Comparison of ENCODE assay signal across 1 cellular context in genomic region chr3:14429689-14430452, GRCh38.
TF ChIP-seq lines count a peak whose summit lies in the region.

No MANE protein-coding gene starts in this region.

TF ChIP-seq in K562, 482 proteins besides CTCF, POLR2A, EP300 and RAD21 (continued from another document and continues in another):
- TF ChIP-seq ZBTB43 (CRISPR knock-in tag; IDR thresholded peaks at IDR 0.05) (no peak), SMARCA4 (IDR thresholded peaks at IDR 0.05) (0 out of 2 replicates have a peak, but pooled peaks have one; percentile 36), ZNF143 (CRISPR knock-in tag; IDR thresholded peaks at IDR 0.05) (no peak), MXI1 (IDR thresholded peaks at IDR 0.05; ENCODE audit: low read depth, low read length) (peak; percentile 34; the same call in 1 of the 2 replicates), PHF8 (IDR thresholded peaks at IDR 0.05; ENCODE audit: borderline replicate concordance, low read length) (no peak), BRF2 (IDR thresholded peaks at IDR 0.05; ENCODE audit: borderline replicate concordance, insufficient read depth, insufficient read length) (no peak), NR2C2 (CRISPR knock-in tag; IDR thresholded peaks at IDR 0.05) (no peak), NR2C2 (tag; IDR thresholded peaks at IDR 0.05) (peak; percentile 38), U2AF1 (optimal IDR thresholded peaks at IDR 0.05; ENCODE audit: low read depth, low read length) (no peak), ZNF212 (CRISPR knock-in tag; IDR thresholded peaks at IDR 0.05) (no peak), TRIM28 (IDR thresholded peaks at IDR 0.05) (no peak), ZZZ3 (IDR thresholded peaks at IDR 0.05) (no peak), ZNF436 (CRISPR knock-in tag; IDR thresholded peaks at IDR 0.05) (no peak), E2F6 (IDR thresholded peaks at IDR 0.05; ENCODE audit: borderline replicate concordance in 1 of 2, extremely low read depth in 1 of 2, insufficient read depth in 1 of 2, insufficient read length in 1 of 2, low read depth in 1 of 2, low read length in 1 of 2, poor library complexity in 1 of 2, severe bottlenecking in 1 of 2) (no peak), ELF1 (tag; IDR thresholded peaks at IDR 0.05) (no peak), MYC (IDR thresholded peaks at IDR 0.05; ENCODE audit: low read depth, low read length) (peak; percentile 71), MYC (CRISPR knock-in tag; IDR thresholded peaks at IDR 0.05; ENCODE audit: borderline replicate concordance, low read depth) (no peak), ZNF23 (CRISPR knock-in tag; IDR thresholded peaks at IDR 0.05) (no peak), ZNF24 (IDR thresholded peaks at IDR 0.05) (no peak), ATF7 (IDR thresholded peaks at IDR 0.05) (no peak), TAL1 (IDR thresholded peaks at IDR 0.05) (peak; percentile 43), FOXA1 (IDR thresholded peaks at IDR 0.05; ENCODE audit: borderline replicate concordance) (no peak), CREM (IDR thresholded peaks at IDR 0.05; ENCODE audit: low read depth) (no peak), THRB (CRISPR knock-in tag; conservative IDR thresholded peaks at IDR 0.05) (no peak), RNF2 (IDR thresholded peaks at IDR 0.05) (no peak), BDP1 (IDR thresholded peaks at IDR 0.05; ENCODE audit: insufficient read depth, insufficient read length) (no peak), CEBPG (CRISPR knock-in tag; IDR thresholded peaks at IDR 0.05) (no peak), CEBPG (tag; conservative IDR thresholded peaks at IDR 0.05 in 1 of 2, IDR thresholded peaks at IDR 0.05 in 1 of 2) (no peak), BRD9 (IDR thresholded peaks at IDR 0.05; ENCODE audit: low read depth, partially characterized antibody) (no peak), SREBF1 (IDR thresholded peaks at IDR 0.05; ENCODE audit: borderline replicate concordance, low read depth, low read length) (no peak), MAFF (IDR thresholded peaks at IDR 0.05; ENCODE audit: low read length) (no peak), ZNF75A (CRISPR knock-in tag; IDR thresholded peaks at IDR 0.05) (no peak), ZNF583 (CRISPR knock-in tag; IDR thresholded peaks at IDR 0.05) (no peak), CSDE1 (IDR thresholded peaks at IDR 0.05) (no peak), BHLHE40 (IDR thresholded peaks at IDR 0.05; ENCODE audit: low read length) (peak; percentile 73), ZC3H4 (CRISPR knock-in tag; IDR thresholded peaks at IDR 0.05; ENCODE audit: borderline replicate concordance) (no peak), ZBTB12 (CRISPR knock-in tag; IDR thresholded peaks at IDR 0.05) (no peak), NR3C1 (CRISPR knock-in tag; IDR thresholded peaks at IDR 0.05) (no peak), RBFOX2 (IDR thresholded peaks at IDR 0.05; ENCODE audit: low read depth, low read length) (no peak), ZNF175 (CRISPR knock-in tag; IDR thresholded peaks at IDR 0.05; ENCODE audit: low read depth) (no peak), ADNP (tag; IDR thresholded peaks at IDR 0.05) (peak; percentile 90), GATAD2A (IDR thresholded peaks at IDR 0.05) (no peak), RBM25 (IDR thresholded peaks at IDR 0.05; ENCODE audit: low read depth, low read length, severe bottlenecking) (peak; percentile 84), L3MBTL2 (IDR thresholded peaks at IDR 0.05) (0 out of 2 replicates have a peak, but pooled peaks have one; percentile 32), ETV5 (CRISPR knock-in tag; IDR thresholded peaks at IDR 0.05; ENCODE audit: low read depth) (no peak), EGR1 (conservative IDR thresholded peaks at IDR 0.05) (peak; percentile 17; the same call in 1 of the 2 replicates), TEAD1 (CRISPR knock-in tag; IDR thresholded peaks at IDR 0.05) (peak in 1 of 2 experiments; percentile 50; a peak in 1 of 4 replicates), MTF1 (CRISPR knock-in tag; IDR thresholded peaks at IDR 0.05; ENCODE audit: borderline replicate concordance) (no peak), NR1H2 (CRISPR knock-in tag; IDR thresholded peaks at IDR 0.05) (no peak), PTBP1 (IDR thresholded peaks at IDR 0.05; ENCODE audit: low read depth, low read length) (peak; percentile 84; the same call in 1 of the 2 replicates), ZNF644 (tag; IDR thresholded peaks at IDR 0.05; ENCODE audit: low read depth) (no peak), POLR2AphosphoS2 (IDR thresholded peaks at IDR 0.05; ENCODE audit: low read length) (no peak), ZFP36 (IDR thresholded peaks at IDR 0.05; ENCODE audit: low read depth, low read length, partially characterized antibody) (peak; percentile 94), FOSL1 (tag; conservative IDR thresholded peaks at IDR 0.05) (0 out of 2 replicates have a peak, but pooled peaks have one; percentile 15), SP1 (CRISPR knock-in tag; IDR thresholded peaks at IDR 0.05) (no peak), CHD2 (IDR thresholded peaks at IDR 0.05; ENCODE audit: low read depth, low read length) (no peak), NEUROD1 (IDR thresholded peaks at IDR 0.05; ENCODE audit: borderline replicate concordance, low read depth, low read length, partially characterized antibody) (no peak), TCF3 (CRISPR knock-in tag; IDR thresholded peaks at IDR 0.05) (peak; percentile 61), HBP1 (CRISPR knock-in tag; IDR thresholded peaks at IDR 0.05) (no peak), RHOXF2B (CRISPR knock-in tag; conservative IDR thresholded peaks at IDR 0.05) (no peak), PPARD (CRISPR knock-in tag; IDR thresholded peaks at IDR 0.05) (no peak), PBX2 (CRISPR knock-in tag; IDR thresholded peaks at IDR 0.05; ENCODE audit: low read depth) (no peak), PBX2 (tag; conservative IDR thresholded peaks at IDR 0.05; ENCODE audit: low read depth) (no peak), ZFX (CRISPR knock-in tag; IDR thresholded peaks at IDR 0.05) (no peak), ZNF165 (CRISPR knock-in tag; IDR thresholded peaks at IDR 0.05; ENCODE audit: borderline replicate concordance) (no peak), RCOR1 (IDR thresholded peaks at IDR 0.05; ENCODE audit: borderline replicate concordance in 1 of 2, low read depth in 2 of 2, low read length in 2 of 2) (peak in 1 of 2 experiments; percentile 85; a peak in 2 of 4 replicates), ZNF785 (CRISPR knock-in tag; IDR thresholded peaks at IDR 0.05) (no peak), CTBP1 (IDR thresholded peaks at IDR 0.05; ENCODE audit: borderline replicate concordance) (peak; percentile 10; the same call in 1 of the 2 replicates), ZBTB5 (IDR thresholded peaks at IDR 0.05) (no peak), ZNF3 (CRISPR knock-in tag; IDR thresholded peaks at IDR 0.05) (no peak), TEAD4 (IDR thresholded peaks at IDR 0.05; ENCODE audit: low read length) (peak; percentile 39; the same call in 1 of the 2 replicates), TEAD4 (CRISPR knock-in tag; IDR thresholded peaks at IDR 0.05; ENCODE audit: borderline replicate concordance) (no peak), IFI16 (CRISPR knock-in tag; IDR thresholded peaks at IDR 0.05) (no peak), ZNF561 (CRISPR knock-in tag; conservative IDR thresholded peaks at IDR 0.05) (no peak)
